8 cellular contexts compared by ENCODE assay signal in genomic region chr10:61942997-61943457, GRCh38. TPM values are rescaled to one million over a fixed set of nuclear protein-coding genes. Genes with fewer than 3 reads are reported as not detected.
DNase-seq lines count a peak whose midpoint lies in the region; ATAC-seq lines count a peak whose summit lies in the region.

No MANE protein-coding gene starts in this region.

- H3K27me3 ChIP-seq in mucosa of stomach (ENCODE audit: control insufficient read depth, insufficient read depth, low read length), result no peaks in the 10 kb centered on the region
- no peaks in the 10 kb centered on the region for H3K27me3 ChIP-seq in MG63

- peaks cover 29% of the 10 kb centered on the region for H3K4me1 ChIP-seq in mucosa of stomach (ENCODE audit: control insufficient read depth, insufficient read depth, low read length)

- H3K36me3 ChIP-seq in mucosa of stomach (ENCODE audit: control insufficient read depth, insufficient read depth, low read length) (no peaks in the 10 kb centered on the region), MG63 (peaks cover 47% of the 10 kb centered on the region)

- ATAC-seq in HG03196 (IDR thresholded peaks at IDR 0.05; ENCODE audit: unreplicated experiment), result no peak
- no peak for ATAC-seq in HG02870 (IDR thresholded peaks at IDR 0.05; ENCODE audit: unreplicated experiment)

- H3K4me3 ChIP-seq in mucosa of stomach (ENCODE audit: low read length) (peak overlapping the region; percentile 3), MG63 (no peak overlapping the region)

- peak overlapping the region; percentile 54 for H3K9ac ChIP-seq in mucosa of stomach (ENCODE audit: low read length)

- DNase-seq in A172 (ENCODE audit: low spot score), result peak; percentile 29
- DNase-seq in LHCN-M2 (ENCODE audit: low read depth), result peak; percentile 43
- no peak for DNase-seq in caudate nucleus (lab: John Stamatoyannopoulos, UW)
- DNase-seq in MG63, result no peak
- DNase-seq in amniotic stem cell (lab: John Stamatoyannopoulos, UW), result no peak

- H3K9me3 ChIP-seq in mucosa of stomach (ENCODE audit: control insufficient read depth, low read length) (no peaks in the 10 kb centered on the region), MG63 (no peaks in the 10 kb centered on the region)

- peak overlapping the region; percentile 33 for H3K27ac ChIP-seq in caudate nucleus (ENCODE audit: low read depth, low read length)

RNA-seq across cellular contexts. Expression of gene ARID5B, which starts 41.5 kb away (rescaled TPM):
- total RNA-seq in A172 (2014; rRNA removed; shearing (Covaris generic)), result 17.6 and 18.0 TPM in 2 replicates
- total RNA-seq in LHCN-M2 (2014; rRNA removed), result 11.0 and 17.4 TPM in 2 replicates
- 10.1 TPM for polyA plus RNA-seq in LHCN-M2 (2012)
- total RNA-seq in MG63 (2014; rRNA removed; shearing (Covaris generic); ENCODE audit: low replicate concordance), result 12.8 and 15.3 TPM in 2 replicates

Comparison
In these comparisons a context has a peak if more than half of its experiments do, and no peak if none do; other contexts are left out.
1. DNase-seq: peak in A172 (single experiment) and LHCN-M2 (single experiment); none in caudate nucleus (0 of 61), MG63 (single experiment) and amniotic stem cell (single experiment).